Comparison of ENCODE assay signal across 13 cellular contexts in the genomic region with DNA sequence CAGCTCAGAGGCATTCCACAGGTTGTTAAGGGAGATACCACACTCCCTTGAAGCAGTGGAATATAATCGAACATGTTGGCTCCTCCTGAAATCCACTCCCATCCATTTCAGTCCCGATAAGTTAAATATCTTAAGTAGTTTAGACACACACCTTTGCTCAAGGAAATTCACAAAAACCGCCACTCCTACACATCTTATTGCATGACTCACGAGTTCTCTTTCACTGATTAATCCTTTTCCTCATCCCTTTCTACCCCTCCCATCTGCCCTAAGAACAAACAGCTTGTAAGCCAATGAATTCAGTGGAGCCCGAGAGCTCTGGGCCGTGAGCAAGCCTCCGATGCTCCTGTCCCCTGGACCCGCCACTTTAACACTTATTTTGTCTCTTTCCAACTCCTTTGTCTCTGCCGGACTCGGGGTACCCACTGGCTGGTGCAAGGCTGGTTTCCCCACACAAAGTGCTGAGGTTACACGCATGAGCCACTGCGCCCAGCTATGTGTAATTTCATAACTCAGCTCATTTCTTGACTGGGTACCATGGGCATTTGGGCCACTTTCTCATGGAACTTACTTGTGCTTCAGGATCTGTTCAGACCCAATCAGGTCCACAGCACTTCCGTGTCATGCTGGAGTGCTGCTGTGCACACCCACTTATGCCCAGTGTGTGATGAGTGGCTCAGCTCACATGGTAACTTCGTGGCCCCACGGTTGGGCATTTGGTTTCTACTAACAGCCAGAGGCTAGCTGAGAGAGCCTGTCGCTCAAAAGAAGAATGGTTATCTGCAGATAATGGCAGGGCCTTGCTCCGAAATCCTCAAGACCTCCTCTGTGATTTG.
DNase-seq lines count a peak whose midpoint lies in the region; TF ChIP-seq lines count a peak whose summit lies in the region.
"Had no signal": no experiment of that assay in that cellular context is flagged by ENCODE, and none has a peak within 500 bp of the region (broad histone marks: within the 10 kb centered on the region; RNA-seq: fewer than 3 reads in every experiment).

No MANE protein-coding gene starts in this region.

- no peaks in the 10 kb centered on the region for H3K36me3 ChIP-seq in mammary epithelial cell (ENCODE audit: insufficient read depth, low read length)
- H3K36me3 ChIP-seq: BLaER1 had no signal

- no TSS peak for BruUV-seq in mammary epithelial cell (replicated peaks; lab: Mats Ljungman, UMichigan)

- no peaks in the 10 kb centered on the region for H3K36me3 Mint-ChIP-seq in osteocyte (ENCODE audit: unreplicated experiment)

- intact Hi-C loops in mammary epithelial cell (cut with micrococcal nuclease): no loop called here

- peaks cover 15% of the 10 kb centered on the region for H3K9me3 ChIP-seq in mammary epithelial cell (replicated peaks; ENCODE audit: insufficient read depth, low read length)

- dilution Hi-C loops in mammary epithelial cell (cut with HindIII; ENCODE audit: low sequenced_read_pairs): no loop called here

- in situ Hi-C loops in Caki2 (cut with HindIII; ENCODE audit: low pct_unique_long_range_greater_than_20kb, low sequenced_read_pairs): no loop called here
- in situ Hi-C loops in mammary epithelial cell (cut with MboI; ENCODE audit: low sequenced_read_pairs in 2 of 2): no loop called here

- no peak overlapping the region for H3K27ac Mint-ChIP-seq in osteocyte (ENCODE audit: unreplicated experiment)

- H3K4me3 Mint-ChIP-seq in osteocyte (ENCODE audit: unreplicated experiment): no peak overlapping the region

- no peaks in the 10 kb centered on the region for H3K4me1 Mint-ChIP-seq in osteocyte (ENCODE audit: unreplicated experiment)

- peaks cover 23% of the 10 kb centered on the region for H3K9me3 Mint-ChIP-seq in osteocyte (ENCODE audit: unreplicated experiment)

- H2AFZ ChIP-seq in mammary epithelial cell (ENCODE audit: low read depth, low read length): peak overlapping the region; percentile 64

- CTCF ChIA-PET in mammary epithelial cell (lab: Charles Lee; ENCODE audit: low non-redundant PET): no interaction called here

- TF ChIP-seq CTCF in mammary epithelial cell (conservative IDR thresholded peaks at IDR 0.05 in 1 of 2, IDR thresholded peaks at IDR 0.05 in 1 of 2; ENCODE audit: extremely low read depth in 1 of 2, insufficient read depth in 1 of 2, low read depth in 1 of 2, low read length in 2 of 2) (no peak), osteocyte (IDR thresholded peaks at IDR 0.05) (no peak)

- TF ChIP-seq RAD21 in Ishikawa (IDR thresholded peaks at IDR 0.05; ENCODE audit: low read depth): no peak

- no peaks in the 10 kb centered on the region for H3K27me3 ChIP-seq in mammary epithelial cell (ENCODE audit: insufficient read depth, low read length)
- H3K27me3 ChIP-seq: BLaER1 had no signal

- whole genome bisulfite sequencing in mammary epithelial cell (ENCODE audit: low coverage, missing lambda C conversion rate): 73% methylated on average over 14 of the region's 17 CpGs

- 0 out of 2 replicates have a peak, but pooled peaks have one; percentile 33 for TF ChIP-seq EP300 in Ishikawa (IDR thresholded peaks at IDR 0.05; ENCODE audit: borderline replicate concordance)

- peak overlapping the region; percentile 28 for H3K27ac ChIP-seq in mammary epithelial cell (ENCODE audit: insufficient read depth, low read depth, low read length)
- H3K27ac ChIP-seq: BLaER1 had no signal

- H3K4me3 ChIP-seq in mammary epithelial cell (replicated peaks in 1 of 3; ENCODE audit: insufficient read depth in 1 of 3, low read depth in 2 of 3, low read length in 3 of 3): no peak overlapping the region
- H3K4me3 ChIP-seq: BLaER1 had no signal

- H3K27me3 Mint-ChIP-seq in osteocyte (ENCODE audit: unreplicated experiment): no peaks in the 10 kb centered on the region

- H3K4me1 ChIP-seq in mammary epithelial cell (ENCODE audit: insufficient read depth, low read length): peaks cover 23% of the 10 kb centered on the region
- H3K4me1 ChIP-seq: BLaER1 had no signal

- peak; percentile 88 for DNase-seq in Caki2 (ENCODE audit: low read depth)
- peak; percentile 85 for DNase-seq in mammary epithelial cell
- DNase-seq in osteocyte (ENCODE audit: extremely low spot score, unreplicated experiment): peak; percentile 51
- DNase-seq in germinal center (ENCODE audit: low spot score): no peak
- no peak for DNase-seq in NCI-H1092 (lab: John Stamatoyannopoulos, UW)
- no peak for DNase-seq in Ammon's horn (ENCODE audit: low spot score)
- DNase-seq: HCEC 1CT, NCI-H1092 treated with DMSO at 0.1 percent for 48 hours, NCI-H1694 treated with DMSO at 0.1 percent for 48 hours, NCI-H446, NCI-H748 treated with DMSO at 0.1 percent for 48 hours had no signal

- no peaks in the 10 kb centered on the region for H3K79me2 ChIP-seq in mammary epithelial cell (ENCODE audit: insufficient read depth, low read length)

- H3K4me2 ChIP-seq in mammary epithelial cell (ENCODE audit: insufficient read depth, low read depth, low read length): no peak overlapping the region
- H3K4me2 ChIP-seq: BLaER1 had no signal

- no peak overlapping the region for H3K9ac ChIP-seq in mammary epithelial cell (ENCODE audit: insufficient read depth, low read length)
- H3K9ac ChIP-seq: BLaER1 had no signal

- H4K20me1 ChIP-seq in mammary epithelial cell (ENCODE audit: insufficient read depth, low read length): no peaks in the 10 kb centered on the region
- H4K20me1 ChIP-seq: BLaER1 had no signal

TF ChIP-seq in Ishikawa, 13 proteins besides CTCF, POLR2A, EP300 and RAD21:
- TF ChIP-seq YY1 (IDR thresholded peaks at IDR 0.05; ENCODE audit: low read depth) (no peak), TEAD4 (IDR thresholded peaks at IDR 0.05) (no peak), CEBPB (IDR thresholded peaks at IDR 0.05) (no peak), EGR1 (IDR thresholded peaks at IDR 0.05) (no peak), ZBTB7A (IDR thresholded peaks at IDR 0.05; ENCODE audit: low read depth) (no peak), NFIC (IDR thresholded peaks at IDR 0.05) (no peak), CREB1 (IDR thresholded peaks at IDR 0.05; ENCODE audit: low read depth) (no peak), TCF12 (IDR thresholded peaks at IDR 0.05; ENCODE audit: low read depth) (no peak), TAF1 (IDR thresholded peaks at IDR 0.05; ENCODE audit: low read depth) (no peak), FOXM1 (IDR thresholded peaks at IDR 0.05; ENCODE audit: borderline replicate concordance, low read depth) (no peak)
- TF ChIP-seq, protein P1, sequence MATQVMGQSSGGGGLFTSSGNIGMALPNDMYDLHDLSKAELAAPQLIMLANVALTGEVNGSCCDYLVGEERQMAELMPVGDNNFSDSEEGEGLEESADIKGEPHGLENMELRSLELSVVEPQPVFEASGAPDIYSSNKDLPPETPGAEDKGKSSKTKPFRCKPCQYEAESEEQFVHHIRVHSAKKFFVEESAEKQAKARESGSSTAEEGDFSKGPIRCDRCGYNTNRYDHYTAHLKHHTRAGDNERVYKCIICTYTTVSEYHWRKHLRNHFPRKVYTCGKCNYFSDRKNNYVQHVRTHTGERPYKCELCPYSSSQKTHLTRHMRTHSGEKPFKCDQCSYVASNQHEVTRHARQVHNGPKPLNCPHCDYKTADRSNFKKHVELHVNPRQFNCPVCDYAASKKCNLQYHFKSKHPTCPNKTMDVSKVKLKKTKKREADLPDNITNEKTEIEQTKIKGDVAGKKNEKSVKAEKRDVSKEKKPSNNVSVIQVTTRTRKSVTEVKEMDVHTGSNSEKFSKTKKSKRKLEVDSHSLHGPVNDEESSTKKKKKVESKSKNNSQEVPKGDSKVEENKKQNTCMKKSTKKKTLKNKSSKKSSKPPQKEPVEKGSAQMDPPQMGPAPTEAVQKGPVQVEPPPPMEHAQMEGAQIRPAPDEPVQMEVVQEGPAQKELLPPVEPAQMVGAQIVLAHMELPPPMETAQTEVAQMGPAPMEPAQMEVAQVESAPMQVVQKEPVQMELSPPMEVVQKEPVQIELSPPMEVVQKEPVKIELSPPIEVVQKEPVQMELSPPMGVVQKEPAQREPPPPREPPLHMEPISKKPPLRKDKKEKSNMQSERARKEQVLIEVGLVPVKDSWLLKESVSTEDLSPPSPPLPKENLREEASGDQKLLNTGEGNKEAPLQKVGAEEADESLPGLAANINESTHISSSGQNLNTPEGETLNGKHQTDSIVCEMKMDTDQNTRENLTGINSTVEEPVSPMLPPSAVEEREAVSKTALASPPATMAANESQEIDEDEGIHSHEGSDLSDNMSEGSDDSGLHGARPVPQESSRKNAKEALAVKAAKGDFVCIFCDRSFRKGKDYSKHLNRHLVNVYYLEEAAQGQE (IDR thresholded peaks at IDR 0.05; ENCODE audit: low read depth): no peak
- TF ChIP-seq, protein P2, sequence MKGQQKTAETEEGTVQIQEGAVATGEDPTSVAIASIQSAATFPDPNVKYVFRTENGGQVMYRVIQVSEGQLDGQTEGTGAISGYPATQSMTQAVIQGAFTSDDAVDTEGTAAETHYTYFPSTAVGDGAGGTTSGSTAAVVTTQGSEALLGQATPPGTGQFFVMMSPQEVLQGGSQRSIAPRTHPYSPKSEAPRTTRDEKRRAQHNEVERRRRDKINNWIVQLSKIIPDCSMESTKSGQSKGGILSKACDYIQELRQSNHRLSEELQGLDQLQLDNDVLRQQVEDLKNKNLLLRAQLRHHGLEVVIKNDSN (IDR thresholded peaks at IDR 0.05): no peak
- TF ChIP-seq, protein P3, sequence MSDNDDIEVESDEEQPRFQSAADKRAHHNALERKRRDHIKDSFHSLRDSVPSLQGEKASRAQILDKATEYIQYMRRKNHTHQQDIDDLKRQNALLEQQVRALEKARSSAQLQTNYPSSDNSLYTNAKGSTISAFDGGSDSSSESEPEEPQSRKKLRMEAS (IDR thresholded peaks at IDR 0.05): no peak

Comparison
In these comparisons a context has a peak if more than half of its experiments do, and no peak if none do; other contexts are left out.
1. DNase-seq: peak in Caki2 (single experiment), mammary epithelial cell (single experiment) and osteocyte (single experiment); none in germinal center (single experiment), NCI-H1092 (single experiment) and Ammon's horn (single experiment).